Comparison of ENCODE assay signal across 8 cellular contexts in the genomic region with DNA sequence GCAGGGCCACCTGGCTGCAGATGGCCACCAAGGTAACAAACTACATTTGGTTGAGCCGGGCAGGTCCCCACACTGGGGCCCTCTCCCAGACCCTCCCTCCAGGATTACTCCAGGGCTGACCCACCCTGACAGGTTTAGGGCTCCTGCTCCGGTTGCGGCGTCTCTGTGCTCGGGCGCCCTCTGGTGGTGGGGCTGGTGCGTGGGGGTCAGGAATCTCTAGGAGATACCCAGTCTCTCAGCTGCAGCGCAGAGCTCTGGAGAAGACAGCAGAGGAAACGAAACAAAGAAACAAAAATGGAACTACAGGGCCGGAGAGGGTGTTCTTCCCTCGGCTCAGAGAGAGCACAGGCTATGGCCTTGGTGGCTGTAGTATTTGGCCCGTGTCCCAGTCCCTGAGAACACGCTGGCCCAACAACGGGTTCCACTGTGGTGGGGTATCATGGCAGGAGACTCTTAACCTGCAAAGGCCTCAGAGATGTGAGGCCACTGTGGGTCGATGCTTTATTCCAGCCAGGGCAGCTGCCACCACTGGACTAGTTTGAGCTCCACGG.
A peak's percentile ranks its signal among the peaks of the same experiment; 100 is the strongest.
DNase-seq lines count a peak whose midpoint lies in the region; ATAC-seq and TF ChIP-seq lines count a peak whose summit lies in the region.

No MANE protein-coding gene starts in this region.

- DNase-seq in DMS 273 (lab: John Stamatoyannopoulos, UW; ENCODE audit: unreplicated experiment) (peak; percentile 63), DMS 273 treated with DMSO at 0.1 percent for 48 hours (lab: John Stamatoyannopoulos, UW) (no peak), caudate nucleus (lab: John Stamatoyannopoulos, UW) (peak in 43 of 61 donors; percentile 10 to 59 (median 34)), kidney tubule cell (ENCODE audit: low spot score) (peak; percentile 39)
- peak in 3 of 4 experiments; percentile 13 to 61 (median 24) for DNase-seq in activated CD4-positive, CD25-positive, alpha-beta regulatory T cell (lab: John Stamatoyannopoulos, UW)
- peak; percentile 68 for DNase-seq in stimulated activated CD4-positive, alpha-beta T cell treated with anti-CD3 and anti-CD28 coated beads, Interleukin-4, amount 100 ng/mL, for 24 hours

- peak; percentile 97 for TF ChIP-seq CTCF in LNCAP (IDR thresholded peaks at IDR 0.05)

- ATAC-seq in HG03571 (IDR thresholded peaks at IDR 0.05; ENCODE audit: unreplicated experiment): no peak

- H3K27ac ChIP-seq in caudate nucleus (ENCODE audit: low read depth, low read length): no peak overlapping the region
